Comparison of ENCODE assay signal across 1 cellular context in genomic region chr14:74952195-74952665, GRCh38.
A peak's percentile ranks its signal among the peaks of the same experiment; 100 is the strongest.
TF ChIP-seq lines count a peak whose summit lies in the region.

No MANE protein-coding gene starts in this region.

TF ChIP-seq in HepG2, 621 proteins besides CTCF, POLR2A, EP300 and RAD21:
- TF ChIP-seq ZNF777 (CRISPR knock-in tag; IDR thresholded peaks at IDR 0.05): no peak
- TF ChIP-seq AGO2 (optimal IDR thresholded peaks at IDR 0.05; ENCODE audit: low read depth, low read length): peak; percentile 3
- TF ChIP-seq ZFY (CRISPR knock-in tag; IDR thresholded peaks at IDR 0.05): peak; percentile 21; the same call in 1 of the 2 replicates
- peak; percentile 49; the same call in 1 of the 2 replicates for TF ChIP-seq ZNF317 (CRISPR knock-in tag; IDR thresholded peaks at IDR 0.05)
- TF ChIP-seq ZNF788 (CRISPR knock-in tag; IDR thresholded peaks at IDR 0.05; ENCODE audit: borderline replicate concordance): 0 out of 2 replicates have a peak, but pooled peaks have one; percentile 9
- TF ChIP-seq MXD1 (CRISPR knock-in tag; IDR thresholded peaks at IDR 0.05): peak; percentile 27; the same call in 1 of the 2 replicates
- no peak for TF ChIP-seq CREB3 (CRISPR knock-in tag; IDR thresholded peaks at IDR 0.05)
- TF ChIP-seq HNRNPL (IDR thresholded peaks at IDR 0.05; ENCODE audit: low read depth, low read length): peak; percentile 9; the same call in 1 of the 2 replicates
- TF ChIP-seq IRF9 (CRISPR knock-in tag; IDR thresholded peaks at IDR 0.05; ENCODE audit: borderline replicate concordance): no peak
- TF ChIP-seq ZBTB4 (CRISPR knock-in tag; IDR thresholded peaks at IDR 0.05; ENCODE audit: borderline replicate concordance): peak; percentile 5; the same call in 1 of the 2 replicates
- 0 out of 2 replicates have a peak, but pooled peaks have one; percentile 24 for TF ChIP-seq ZNF567 (CRISPR knock-in tag; IDR thresholded peaks at IDR 0.05; ENCODE audit: borderline replicate concordance)
- no peak for TF ChIP-seq LCORL (IDR thresholded peaks at IDR 0.05)
- TF ChIP-seq LCORL (CRISPR knock-in tag; IDR thresholded peaks at IDR 0.05): peak; percentile 16; the same call in 1 of the 2 replicates
- peak; percentile 19 for TF ChIP-seq AGO1 (IDR thresholded peaks at IDR 0.05; ENCODE audit: low read depth, low read length, poor library complexity, severe bottlenecking)
- TF ChIP-seq SMARCC2 (IDR thresholded peaks at IDR 0.05): no peak
- TF ChIP-seq ZNF34 (CRISPR knock-in tag; IDR thresholded peaks at IDR 0.05; ENCODE audit: borderline replicate concordance): no peak
